ENCODE assay signal across 8 cellular contexts in the genomic region with DNA sequence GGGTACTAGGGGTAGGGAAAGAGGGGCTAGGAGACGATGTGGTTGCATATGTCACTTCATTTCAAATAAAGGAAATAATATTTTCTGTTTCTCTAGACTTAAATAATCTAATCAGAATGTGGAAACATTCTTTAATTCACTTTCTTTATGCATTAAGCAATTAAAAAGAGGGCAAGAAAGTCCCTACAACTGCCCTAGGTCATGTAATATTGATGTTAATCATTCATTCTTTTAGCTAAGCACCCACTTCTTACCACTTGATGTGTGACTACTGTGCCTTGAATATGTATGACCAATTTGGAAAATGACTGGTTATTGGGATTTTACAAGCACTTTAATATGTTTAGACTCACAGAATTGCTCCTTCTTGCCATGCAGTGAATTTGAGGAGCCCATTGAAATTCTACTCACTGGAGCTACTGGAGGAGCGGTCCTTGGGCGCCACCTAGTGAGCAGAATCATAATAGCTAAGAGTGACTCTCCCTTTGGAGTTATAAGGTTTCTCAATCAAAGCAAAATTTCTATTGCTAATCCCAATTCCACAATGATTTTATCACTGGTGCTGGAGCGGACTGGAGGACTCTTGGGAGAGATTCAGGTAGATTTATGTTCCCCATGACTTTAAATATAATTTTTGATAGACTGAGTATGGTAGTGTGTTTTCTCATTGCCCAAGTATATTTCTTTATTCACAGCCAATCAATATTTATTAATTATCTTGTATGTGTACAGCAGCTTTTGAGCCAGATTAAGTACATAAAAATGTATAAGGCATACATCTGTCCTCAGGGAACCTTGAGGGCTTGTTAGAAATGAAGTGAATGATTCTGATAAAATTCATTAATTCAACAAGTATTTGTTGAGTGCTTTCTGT.
DNase-seq lines count a peak whose midpoint lies in the region; ATAC-seq, FAIRE-seq and TF ChIP-seq lines count a peak whose summit lies in the region.

No MANE protein-coding gene starts in this region.

- DNase-seq in GM19239 (ENCODE audit: insufficient read length, low spot score) (no peak), NCI-H69 (lab: John Stamatoyannopoulos, UW) (peak; percentile 76), ecto neural progenitor cell (ENCODE audit: low spot score) (peak; percentile 65), mesenchymal stem cell (peak; percentile 66)
- DNase-seq in activated CD4-positive, alpha-beta T cell treated with anti-CD3 and anti-CD28 coated beads, Interleukin-2, amount 50 U/mL, for 24 hours (ENCODE audit: low read depth in 1 of 2, low spot score in 1 of 2): peak; percentile 34 to 65
- DNase-seq in stimulated activated CD8-positive, alpha-beta memory T cell treated with anti-CD3 and anti-CD28 coated beads, Interleukin-4, amount 100 ng/mL, for 1 hour (ENCODE audit: low read depth in 2 of 2, low spot score in 1 of 2): peak; percentile 32 to 40

- FAIRE-seq in GM19239 (lab: Jason Lieb, UNC): peak; percentile 96

- H2BK120ac ChIP-seq in mesenchymal stem cell (ENCODE audit: low read depth, low read length): no peak overlapping the region

- H3K4me1 ChIP-seq in mesenchymal stem cell (ENCODE audit: control insufficient read depth, insufficient read depth, low read depth, low read length): no peaks in the 10 kb centered on the region

- no peaks in the 10 kb centered on the region for H3K9me3 ChIP-seq in mesenchymal stem cell (ENCODE audit: control insufficient read depth, low read length)

- no peak overlapping the region for H2BK12ac ChIP-seq in mesenchymal stem cell (ENCODE audit: low read length in 2 of 2)

- no peak overlapping the region for H3K23ac ChIP-seq in mesenchymal stem cell (ENCODE audit: low read length in 2 of 2)

- peaks cover 0 to 5% of the 10 kb centered on the region in 2 experiments for H3K27me3 ChIP-seq in mesenchymal stem cell (ENCODE audit: control insufficient read depth in 1 of 2, insufficient read depth in 1 of 2, low read length in 2 of 2)

- no peak overlapping the region for H2AK5ac ChIP-seq in mesenchymal stem cell (ENCODE audit: low read length, severe bottlenecking)

- H3K14ac ChIP-seq in mesenchymal stem cell (ENCODE audit: low read length in 2 of 2): no peak overlapping the region

- no peak overlapping the region for H2AFZ ChIP-seq in mesenchymal stem cell (ENCODE audit: low read depth, low read length)

- no peak overlapping the region for H3K4ac ChIP-seq in mesenchymal stem cell (ENCODE audit: low read depth in 1 of 2, low read length in 2 of 2)

- H2BK15ac ChIP-seq in mesenchymal stem cell (ENCODE audit: low read depth, poor library complexity, severe bottlenecking): no peak overlapping the region

- no peak overlapping the region for H3K4me2 ChIP-seq in mesenchymal stem cell (ENCODE audit: low read length, poor library complexity, severe bottlenecking)

- H3K36me3 ChIP-seq in mesenchymal stem cell (ENCODE audit: control insufficient read depth in 1 of 2, insufficient read depth in 2 of 2, low read depth in 1 of 2, low read length in 2 of 2): no peaks in the 10 kb centered on the region

- no peak overlapping the region for H4K91ac ChIP-seq in mesenchymal stem cell (ENCODE audit: low read length)

- H3K18ac ChIP-seq in mesenchymal stem cell (ENCODE audit: low read depth in 1 of 2, low read length in 2 of 2): no peak overlapping the region

- no peak overlapping the region for H3K4me3 ChIP-seq in mesenchymal stem cell (ENCODE audit: insufficient read depth in 1 of 2, low read depth in 1 of 2, low read length in 2 of 2)

- H3K27ac ChIP-seq in C4-2B: no peak overlapping the region
- H3K27ac ChIP-seq in mesenchymal stem cell (ENCODE audit: low read length, poor library complexity, severe bottlenecking): no peak overlapping the region

- peak; percentile 98 for TF ChIP-seq CTCF in C4-2B (conservative IDR thresholded peaks at IDR 0.05)

- no peaks in the 10 kb centered on the region for H3K79me1 ChIP-seq in mesenchymal stem cell (replicated peaks; ENCODE audit: low read length, poor library complexity, severe bottlenecking)

- peak; percentile 99 for ATAC-seq in HG03354 (IDR thresholded peaks at IDR 0.05; ENCODE audit: poor library complexity, severe bottlenecking, unreplicated experiment)

- H2BK5ac ChIP-seq in mesenchymal stem cell (ENCODE audit: low read depth, low read length, poor library complexity, severe bottlenecking): no peak overlapping the region

- no peak overlapping the region for H3K9ac ChIP-seq in mesenchymal stem cell (ENCODE audit: low read length)

- 0% methylated on average over 1 of the region's 4 CpGs for WGBS in mesenchymal stem cell

- H4K8ac ChIP-seq in mesenchymal stem cell (ENCODE audit: low read length): no peak overlapping the region
